27 cellular contexts compared by ENCODE assay signal in genomic region chr2:240172071-240172895, GRCh38. TPM values are rescaled to one million over a fixed set of nuclear protein-coding genes. Genes with fewer than 3 reads are reported as not detected.
"Had no signal": no experiment of that assay in that cellular context is flagged by ENCODE, and none has a peak within 500 bp of the region (broad histone marks: within the 10 kb centered on the region; RNA-seq: fewer than 3 reads in every experiment).

No MANE protein-coding gene starts in this region.

- H3K36me3 Mint-ChIP-seq: activated CD8-positive, alpha-beta memory T cell treated with anti-CD3 and anti-CD28 coated beads, Interleukin-2, amount 10 ng/mL, durations not matched to agents 7 days and 5 days; activated naive CD4-positive, alpha-beta T cell treated with anti-CD3 and anti-CD28 coated beads, Interleukin-2, amount 50 U/mL, for 72 hours; WTC11 had no signal

- H3K27me3 ChIP-seq: brain microvascular endothelial cell, cardiac muscle cell had no signal

- H3K27ac Mint-ChIP-seq: activated CD4-positive, alpha-beta T cell treated with anti-CD3 and anti-CD28 coated beads, Interleukin-2, amount 10 ng/mL, durations not matched to agents 24 days and 14 days; activated CD8-positive, alpha-beta memory T cell treated with anti-CD3 and anti-CD28 coated beads, Interleukin-2, amount 10 ng/mL, durations not matched to agents 7 days and 5 days; activated naive CD4-positive, alpha-beta T cell treated with anti-CD3 and anti-CD28 coated beads, Interleukin-2, amount 50 U/mL, for 72 hours; activated T-cell treated with anti-CD3 and anti-CD28 coated beads, Interleukin-2, amount 50 U/mL, for 24 hours; T-helper 1 cell treated with Interleukin-12 subunit alpha and Interleukin-12 subunit beta and Interleukin-4 antibody, amounts not matched to agents 30 μg/mL and 1 μg/mL, for 36 hours; WTC11 had no signal

- H3K9me3 Mint-ChIP-seq: activated CD4-positive, alpha-beta T cell treated with anti-CD3 and anti-CD28 coated beads, Interleukin-2, amount 10 ng/mL, durations not matched to agents 24 days and 14 days; activated naive CD4-positive, alpha-beta T cell treated with anti-CD3 and anti-CD28 coated beads, Interleukin-2, amount 50 U/mL, for 72 hours; activated T-cell treated with anti-CD3 and anti-CD28 coated beads, Interleukin-2, amount 50 U/mL, for 24 hours; T-helper 1 cell treated with Interleukin-12 subunit alpha and Interleukin-12 subunit beta and Interleukin-4 antibody, amounts not matched to agents 30 μg/mL and 1 μg/mL, for 36 hours had no signal

- DNase-seq: activated CD4-positive, alpha-beta T cell treated with anti-CD3 and anti-CD28 coated beads for 1 hour; activated CD4-positive, alpha-beta T cell treated with anti-CD3 and anti-CD28 coated beads, Interleukin-2, amount 10 ng/mL, durations not matched to agents 24 days and 14 days; activated CD4-positive, alpha-beta T cell treated with anti-CD3 and anti-CD28 coated beads, Interleukin-2, amount 50 U/mL, for 48 hours; activated CD8-positive, alpha-beta memory T cell treated with anti-CD3 and anti-CD28 coated beads, Interleukin-2, amount 10 ng/mL, durations not matched to agents 7 days and 5 days; activated effector memory CD4-positive, alpha-beta T cell treated with anti-CD3 and anti-CD28 coated beads, Interleukin-2, amount 50 U/mL, for 16 hours; activated naive CD4-positive, alpha-beta T cell treated with Interleukin-2 at 50 U/mL for 16 hours; activated T-cell treated with anti-CD3 and anti-CD28 coated beads, Interleukin-2, amount 50 U/mL, for 24 hours; amygdala; brain microvascular endothelial cell; IMR-90; KBM-7; NCI-H1092; NCI-H1417 treated with DMSO at 0.1 percent for 48 hours; NCI-H1694 treated with DMSO at 0.1 percent for 48 hours; NCI-H2029 treated with DMSO at 0.1 percent for 48 hours; NCI-H345; NCI-H510A; NCI-H69; PC-3; SHP77 treated with DMSO at 0.1 percent for 48 hours had no signal

- H3K4me1 Mint-ChIP-seq: activated CD4-positive, alpha-beta T cell treated with anti-CD3 and anti-CD28 coated beads, Interleukin-2, amount 10 ng/mL, durations not matched to agents 24 days and 14 days; activated CD8-positive, alpha-beta memory T cell treated with anti-CD3 and anti-CD28 coated beads, Interleukin-2, amount 10 ng/mL, durations not matched to agents 7 days and 5 days; WTC11 had no signal

- H3K4me3 Mint-ChIP-seq: activated CD4-positive, alpha-beta T cell treated with anti-CD3 and anti-CD28 coated beads, Interleukin-2, amount 10 ng/mL, durations not matched to agents 24 days and 14 days; activated CD8-positive, alpha-beta memory T cell treated with anti-CD3 and anti-CD28 coated beads, Interleukin-2, amount 10 ng/mL, durations not matched to agents 7 days and 5 days; activated T-cell treated with anti-CD3 and anti-CD28 coated beads, Interleukin-2, amount 50 U/mL, for 24 hours; T-helper 1 cell treated with Interleukin-12 subunit alpha and Interleukin-12 subunit beta and Interleukin-4 antibody, amounts not matched to agents 30 μg/mL and 1 μg/mL, for 36 hours; WTC11 had no signal

- ATAC-seq: activated CD8-positive, alpha-beta memory T cell treated with anti-CD3 and anti-CD28 coated beads, Interleukin-2, amount 10 ng/mL, durations not matched to agents 7 days and 5 days; activated naive CD4-positive, alpha-beta T cell treated with anti-CD3 and anti-CD28 coated beads, Interleukin-2, amount 50 U/mL, for 72 hours; PC-3; WTC11 had no signal

- H3K27ac ChIP-seq: brain microvascular endothelial cell, cardiac muscle cell had no signal

- H3K4me3 ChIP-seq: cardiac muscle cell had no signal

- H3K36me3 ChIP-seq: brain microvascular endothelial cell, cardiac muscle cell had no signal

RNA-seq across cellular contexts. Expression of gene OTOS, which starts 31.8 kb away (rescaled TPM):
- total RNA-seq: activated CD4-positive, alpha-beta T cell treated with anti-CD3 and anti-CD28 coated beads, Interleukin-2, amount 10 ng/mL, durations not matched to agents 24 days and 14 days; activated CD8-positive, alpha-beta memory T cell treated with anti-CD3 and anti-CD28 coated beads, Interleukin-2, amount 10 ng/mL, durations not matched to agents 7 days and 5 days; activated naive CD4-positive, alpha-beta T cell treated with anti-CD3 and anti-CD28 coated beads, Interleukin-2, amount 50 U/mL, for 72 hours; cardiac muscle cell; IMR-90; LHCN-M2; MCF 10A; PC-3; SK-MEL-5; WTC11 had no signal
